ENCODE assay signal across 20 cellular contexts in genomic region chr9:73527521-73527920, GRCh38.
A peak's percentile ranks its signal among the peaks of the same experiment; 100 is the strongest.
DNase-seq lines count a peak whose midpoint lies in the region; ATAC-seq and TF ChIP-seq lines count a peak whose summit lies in the region.
"Had no signal": no experiment of that assay in that cellular context is flagged by ENCODE, and none has a peak within 500 bp of the region (broad histone marks: within the 10 kb centered on the region; RNA-seq: fewer than 3 reads in every experiment).

No MANE protein-coding gene starts in this region.

- no peak overlapping the region for H3K9ac ChIP-seq in mammary epithelial cell (ENCODE audit: insufficient read depth, low read length)
- H3K9ac ChIP-seq: BLaER1 treated with 17β-estradiol and CSF1 and Interleukin-3, amounts not matched to agents 10 nM and 100 nM had no signal

- TF ChIP-seq POLR2A in breast epithelium (IDR thresholded peaks at IDR 0.05): no peak

- DNase-seq in mammary epithelial cell: peak; percentile 42
- DNase-seq in breast epithelium (ENCODE audit: low spot score in 2 of 2): no peak
- DNase-seq in epithelial cell of esophagus (ENCODE audit: low read depth): peak; percentile 29
- DNase-seq in foreskin keratinocyte: peak; percentile 17 to 58
- DNase-seq in NCI-H1105 (lab: John Stamatoyannopoulos, UW): no peak
- no peak for DNase-seq in activated T-cell treated with anti-CD3 and anti-CD28 coated beads, Interleukin-2, amount 50 U/mL, for 1 hour
- DNase-seq: AML-193; BE2C; CD4-positive, alpha-beta T cell; CD8-positive, alpha-beta memory T cell; DMS 273 treated with DMSO at 0.1 percent for 48 hours; DMS79; EL; GDM1; H9 had no signal

- TF ChIP-seq CTCF in mammary epithelial cell (conservative IDR thresholded peaks at IDR 0.05 in 1 of 2, IDR thresholded peaks at IDR 0.05 in 1 of 2; ENCODE audit: extremely low read depth in 1 of 2, insufficient read depth in 1 of 2, low read depth in 1 of 2, low read length in 2 of 2) (no peak), breast epithelium (IDR thresholded peaks at IDR 0.05) (no peak), epithelial cell of esophagus (IDR thresholded peaks at IDR 0.05; ENCODE audit: insufficient read depth, low read depth, low read length, missing control alignments) (no peak), foreskin keratinocyte (conservative IDR thresholded peaks at IDR 0.05) (no peak)

- dilution Hi-C loops in mammary epithelial cell (cut with HindIII; ENCODE audit: low sequenced_read_pairs): no loop called here

- WGBS in mammary epithelial cell (ENCODE audit: low coverage, missing lambda C conversion rate): 44% methylated on average over 1 of the region's 1 CpG

- H3K79me2 ChIP-seq in mammary epithelial cell (ENCODE audit: insufficient read depth, low read length): no peaks in the 10 kb centered on the region

- ATAC-seq in foreskin keratinocyte: peak; percentile 41
- ATAC-seq: GM12878, GM23338, HCT116 had no signal

- CTCF ChIA-PET in mammary epithelial cell (lab: Charles Lee; ENCODE audit: low non-redundant PET): no interaction called here

- H3K27me3 ChIP-seq in mammary epithelial cell (ENCODE audit: insufficient read depth, low read length) (no peaks in the 10 kb centered on the region), breast epithelium (no peaks in the 10 kb centered on the region), foreskin keratinocyte (no peaks in the 10 kb centered on the region)
- H3K27me3 ChIP-seq: BE2C; BLaER1 treated with 17β-estradiol and CSF1 and Interleukin-3, amounts not matched to agents 10 nM and 100 nM had no signal

- H2AFZ ChIP-seq in mammary epithelial cell (ENCODE audit: low read depth, low read length): no peak overlapping the region
- H2AFZ ChIP-seq: GM23338 had no signal

- H3K4me3 ChIP-seq in mammary epithelial cell (replicated peaks in 1 of 3; ENCODE audit: insufficient read depth in 1 of 3, low read depth in 2 of 3, low read length in 3 of 3) (no peak overlapping the region), breast epithelium (no peak overlapping the region), epithelial cell of esophagus (ENCODE audit: low read length) (no peak overlapping the region)
- H3K4me3 ChIP-seq: BLaER1 treated with 17β-estradiol and CSF1 and Interleukin-3, amounts not matched to agents 10 nM and 100 nM; GM12878; GM23338 had no signal

- no peaks in the 10 kb centered on the region for H4K20me1 ChIP-seq in mammary epithelial cell (ENCODE audit: insufficient read depth, low read length)
- H4K20me1 ChIP-seq: BLaER1 treated with 17β-estradiol and CSF1 and Interleukin-3, amounts not matched to agents 10 nM and 100 nM had no signal

- H3K9me3 ChIP-seq in mammary epithelial cell (replicated peaks; ENCODE audit: insufficient read depth, low read length): peaks cover 3% of the 10 kb centered on the region
- no peaks in the 10 kb centered on the region for H3K9me3 ChIP-seq in breast epithelium
- H3K9me3 ChIP-seq: BE2C had no signal

- in situ Hi-C loops in mammary epithelial cell (cut with MboI; ENCODE audit: low sequenced_read_pairs in 2 of 2): no loop called here

- no peaks in the 10 kb centered on the region for H3K36me3 ChIP-seq in mammary epithelial cell (ENCODE audit: insufficient read depth, low read length)
- no peaks in the 10 kb centered on the region for H3K36me3 ChIP-seq in breast epithelium
- H3K36me3 ChIP-seq: BE2C; BLaER1 treated with 17β-estradiol and CSF1 and Interleukin-3, amounts not matched to agents 10 nM and 100 nM had no signal

- no TSS peak for BruUV-seq in mammary epithelial cell (replicated peaks; lab: Mats Ljungman, UMichigan)

- H3K27ac ChIP-seq in mammary epithelial cell (ENCODE audit: insufficient read depth, low read depth, low read length) (no peak overlapping the region), breast epithelium (no peak overlapping the region), foreskin keratinocyte (no peak overlapping the region)
- H3K27ac ChIP-seq: 22Rv1; BLaER1 treated with 17β-estradiol and CSF1 and Interleukin-3, amounts not matched to agents 10 nM and 100 nM had no signal

- intact Hi-C loops in mammary epithelial cell (cut with micrococcal nuclease): no loop called here
- intact Hi-C loops in breast epithelium (cut with DNase I; ENCODE audit: low total_unique reads): no loop called here

- H3K4me1 ChIP-seq in mammary epithelial cell (ENCODE audit: insufficient read depth, low read length) (no peaks in the 10 kb centered on the region), breast epithelium (no peaks in the 10 kb centered on the region), foreskin keratinocyte (no peaks in the 10 kb centered on the region)
- H3K4me1 ChIP-seq: BE2C; BLaER1 treated with 17β-estradiol and CSF1 and Interleukin-3, amounts not matched to agents 10 nM and 100 nM had no signal

- no peak overlapping the region for H3K4me2 ChIP-seq in mammary epithelial cell (ENCODE audit: insufficient read depth, low read depth, low read length)
- H3K4me2 ChIP-seq: BLaER1 treated with 17β-estradiol and CSF1 and Interleukin-3, amounts not matched to agents 10 nM and 100 nM; GM23338 had no signal

Comparison
In these comparisons a context has a peak if more than half of its experiments do, and no peak if none do; other contexts are left out.
1. DNase-seq: peak in mammary epithelial cell (single experiment), epithelial cell of esophagus (single experiment) and foreskin keratinocyte (2 of 2); none in breast epithelium (0 of 2), NCI-H1105 (single experiment) and activated T-cell treated with anti-CD3 and anti-CD28 coated beads, Interleukin-2, amount 50 U/mL, for 1 hour (single experiment).